Comparison of ENCODE assay signal across 1 cellular context in genomic region chr3:72322264-72322976, GRCh38.
TF ChIP-seq lines count a peak whose summit lies in the region.

No MANE protein-coding gene starts in this region.

TF ChIP-seq in K562, 482 proteins besides CTCF, POLR2A, EP300 and RAD21 (continued from another document and continues in another):
- TF ChIP-seq RERE (CRISPR knock-in tag; IDR thresholded peaks at IDR 0.05; ENCODE audit: borderline replicate concordance) (no peak), HBP1 (CRISPR knock-in tag; IDR thresholded peaks at IDR 0.05) (no peak), ELK1 (CRISPR knock-in tag; IDR thresholded peaks at IDR 0.05) (no peak), ZNF696 (CRISPR knock-in tag; conservative IDR thresholded peaks at IDR 0.05) (no peak), ZFP91 (CRISPR knock-in tag; IDR thresholded peaks at IDR 0.05) (no peak), FOXJ2 (tag; IDR thresholded peaks at IDR 0.05) (peak; percentile 85), HMGN3 (IDR thresholded peaks at IDR 0.05; ENCODE audit: borderline replicate concordance, extremely low read depth, insufficient read length, low read depth, low read length) (no peak), PCBP2 (IDR thresholded peaks at IDR 0.05; ENCODE audit: low read depth, low read length, poor library complexity, severe bottlenecking) (no peak), MBD2 (IDR thresholded peaks at IDR 0.05; ENCODE audit: borderline replicate concordance, low read depth) (no peak), SNAPC5 (CRISPR knock-in tag; IDR thresholded peaks at IDR 0.05) (no peak), CBX8 (IDR thresholded peaks at IDR 0.05; ENCODE audit: borderline replicate concordance, extremely low read depth, low read depth, low read length, poor library complexity, severe bottlenecking) (no peak), GATAD2B (IDR thresholded peaks at IDR 0.05; ENCODE audit: borderline replicate concordance) (peak; percentile 90), ZNF184 (CRISPR knock-in tag; IDR thresholded peaks at IDR 0.05) (no peak), ZNF232 (CRISPR knock-in tag; IDR thresholded peaks at IDR 0.05) (no peak), MXI1 (IDR thresholded peaks at IDR 0.05; ENCODE audit: low read depth, low read length) (no peak), POU5F1 (IDR thresholded peaks at IDR 0.05; ENCODE audit: borderline replicate concordance, low read depth, low read length, partially characterized antibody) (no peak), MAFF (IDR thresholded peaks at IDR 0.05; ENCODE audit: low read length) (no peak; the same call in 1 of the 2 replicates), ZNF717 (CRISPR knock-in tag; IDR thresholded peaks at IDR 0.05) (no peak), SREBF2 (CRISPR knock-in tag; IDR thresholded peaks at IDR 0.05) (no peak), IRF9 (tag; IDR thresholded peaks at IDR 0.05) (peak; percentile 82; the same call in 1 of the 2 replicates), RBM22 (IDR thresholded peaks at IDR 0.05; ENCODE audit: low read depth, low read length, poor library complexity, severe bottlenecking) (no peak), ZNF830 (CRISPR knock-in tag; IDR thresholded peaks at IDR 0.05) (no peak), HSF4 (CRISPR knock-in tag; IDR thresholded peaks at IDR 0.05; ENCODE audit: borderline replicate concordance) (peak; percentile 52; the same call in 1 of the 2 replicates), ZNF23 (CRISPR knock-in tag; IDR thresholded peaks at IDR 0.05) (no peak; the same call in 1 of the 2 replicates), CLOCK (CRISPR knock-in tag; IDR thresholded peaks at IDR 0.05; ENCODE audit: borderline replicate concordance) (no peak), PTBP1 (IDR thresholded peaks at IDR 0.05; ENCODE audit: low read depth, low read length) (no peak), SMARCE1 (IDR thresholded peaks at IDR 0.05) (peak; percentile 52; the same call in 1 of the 2 replicates), ZBTB2 (IDR thresholded peaks at IDR 0.05) (no peak; the same call in 1 of the 2 replicates), BCOR (IDR thresholded peaks at IDR 0.05) (no peak), FOS (IDR thresholded peaks at IDR 0.05; ENCODE audit: extremely low read depth, insufficient read length) (no peak), COPS2 (conservative IDR thresholded peaks at IDR 0.05) (no peak), CHCHD3 (CRISPR knock-in tag; IDR thresholded peaks at IDR 0.05) (no peak), ATF4 (CRISPR knock-in tag; IDR thresholded peaks at IDR 0.05) (peak; percentile 96), ARID3B (CRISPR knock-in tag; IDR thresholded peaks at IDR 0.05; ENCODE audit: borderline replicate concordance) (no peak), XRCC5 (IDR thresholded peaks at IDR 0.05; ENCODE audit: low read depth, low read length) (no peak), KLF10 (CRISPR knock-in tag; IDR thresholded peaks at IDR 0.05) (no peak), ATF2 (CRISPR knock-in tag; IDR thresholded peaks at IDR 0.05) (no peak), SETDB1 (IDR thresholded peaks at IDR 0.05; ENCODE audit: low read length) (no peak), MBD1 (CRISPR knock-in tag; IDR thresholded peaks at IDR 0.05) (no peak), CHD4 (IDR thresholded peaks at IDR 0.05; ENCODE audit: insufficient read depth, insufficient replicate concordance, low read depth, low read length, poor library complexity, severe bottlenecking) (no peak)
